10 cellular contexts compared by ENCODE assay signal in genomic region chr4:152462047-152462446, GRCh38.
DNase-seq lines count a peak whose midpoint lies in the region; ATAC-seq lines count a peak whose summit lies in the region.
"Had no signal": no experiment of that assay in that cellular context is flagged by ENCODE, and none has a peak within 500 bp of the region (broad histone marks: within the 10 kb centered on the region; RNA-seq: fewer than 3 reads in every experiment).

No MANE protein-coding gene starts in this region.

- peaks cover 59 to 74% (median 73%) of the 10 kb centered on the region in 3 donors for H3K4me1 Mint-ChIP-seq in naive B cell

- H3K9me3 Mint-ChIP-seq in naive B cell, result no peaks in the 10 kb centered on the region

- H3K4me3 Mint-ChIP-seq in naive B cell, result peak overlapping the region in 6 of 8 donors; percentile 21 to 68 (median 44)

- no peaks in the 10 kb centered on the region for H3K27me3 Mint-ChIP-seq in naive B cell

- no peaks in the 10 kb centered on the region for H3K36me3 Mint-ChIP-seq in naive B cell

- ATAC-seq in GM19043 (IDR thresholded peaks at IDR 0.05; ENCODE audit: low read depth, unreplicated experiment) (peak; percentile 77), HG02759 (IDR thresholded peaks at IDR 0.05; ENCODE audit: unreplicated experiment) (peak; percentile 65), naive B cell (ENCODE audit: low read depth in 2 of 2) (peak; percentile 38 to 66), Right ventricle myocardium superior (ENCODE audit: poor library complexity) (no peak)

- intact Hi-C loops in Right ventricle myocardium superior (cut with DNase I), result no loop called here

- peak overlapping the region in 5 of 6 donors; percentile 39 to 84 (median 69) for H3K27ac Mint-ChIP-seq in naive B cell

- DNase-seq in MV-4-11 (lab: John Stamatoyannopoulos, UW) (peak; percentile 70), naive B cell (peak; percentile 30), Right ventricle myocardium superior (no peak), NCI-H345 treated with DMSO at 0.1 percent for 48 hours (lab: John Stamatoyannopoulos, UW; ENCODE audit: unreplicated experiment) (no peak), NCI-H128 (lab: John Stamatoyannopoulos, UW; ENCODE audit: unreplicated experiment) (no peak)
- DNase-seq in effector CD4-positive, alpha-beta T cell, result no peak
- DNase-seq: posterior cingulate gyrus; stimulated activated naive CD4-positive, alpha-beta T cell had no signal

Comparison
In these comparisons a context has a peak if more than half of its experiments do, and no peak if none do; other contexts are left out.
1. DNase-seq: peak in MV-4-11 (single experiment) and naive B cell (single experiment); none in effector CD4-positive, alpha-beta T cell (single experiment), Right ventricle myocardium superior (single experiment), NCI-H345 treated with DMSO at 0.1 percent for 48 hours (single experiment) and NCI-H128 (single experiment).